In genomic region chr2:164920430-164920829, GRCh38 we compare ENCODE assay signal across 11 cellular contexts. TPM values are rescaled to one million over a fixed set of nuclear protein-coding genes. Genes with fewer than 3 reads are reported as not detected.
DNase-seq lines count a peak whose midpoint lies in the region; ATAC-seq and TF ChIP-seq lines count a peak whose summit lies in the region.
"Had no signal": no experiment of that assay in that cellular context is flagged by ENCODE, and none has a peak within 500 bp of the region (broad histone marks: within the 10 kb centered on the region; RNA-seq: fewer than 3 reads in every experiment).

No MANE protein-coding gene starts in this region.

- TF ChIP-seq CTCF in AG04449 (IDR thresholded peaks at IDR 0.05; ENCODE audit: insufficient read depth, low read length, missing control alignments), result no peak
- no peak for TF ChIP-seq CTCF in activated CD8-positive, alpha-beta T cell treated with anti-CD3 and anti-CD28 coated beads for 36 hours (IDR thresholded peaks at IDR 0.05)

- no peak overlapping the region for H3K27ac ChIP-seq in caudate nucleus (ENCODE audit: low read depth, low read length)

- H3K36me3 Mint-ChIP-seq in activated CD8-positive, alpha-beta T cell treated with anti-CD3 and anti-CD28 coated beads for 36 hours (ENCODE audit: low read depth), result no peaks in the 10 kb centered on the region
- H3K36me3 Mint-ChIP-seq: immature natural killer cell had no signal

- DNase-seq in AG04449 (ENCODE audit: low read depth, low spot score) (peak; percentile 73), SW 1271 (lab: John Stamatoyannopoulos, UW) (peak; percentile 60 to 83), hepatic stellate cell (ENCODE audit: low spot score) (peak; percentile 60), caudate nucleus (lab: John Stamatoyannopoulos, UW) (no peak)
- no peak for DNase-seq in activated CD8-positive, alpha-beta T cell treated with anti-CD3 and anti-CD28 coated beads for 36 hours
- DNase-seq: immature natural killer cell had no signal

- CTCF ChIA-PET in AG04449 (lab: Yijun Ruan, JAX), result interaction anchor here (0.7 to 5.4 kb wide), 10 partner anchors 9 to 200 kb away, joined by 3 to 42 read pairs (median 4); partner anchors contain the start of gene COBLL1
- CTCF ChIA-PET in activated CD8-positive, alpha-beta T cell treated with anti-CD3 and anti-CD28 coated beads for 36 hours (lab: Charles Lee), result no interaction called here

- H3K9me3 Mint-ChIP-seq in activated CD8-positive, alpha-beta T cell treated with anti-CD3 and anti-CD28 coated beads for 36 hours, result no peaks in the 10 kb centered on the region
- H3K9me3 Mint-ChIP-seq: T-helper 1 cell treated with Interleukin-12 subunit alpha and Interleukin-12 subunit beta and Interleukin-4 antibody, amounts not matched to agents 30 μg/mL and 1 μg/mL, for 36 hours had no signal

- intact Hi-C loops in activated CD8-positive, alpha-beta T cell treated with anti-CD3 and anti-CD28 coated beads for 36 hours (cut with micrococcal nuclease), result no loop called here

- H3K4me3 ChIP-seq in AG04449 (ENCODE audit: low read depth, low read length), result peak overlapping the region; percentile 48
- H3K4me3 ChIP-seq: skin epidermis had no signal

- H3K4me1 Mint-ChIP-seq in activated CD8-positive, alpha-beta T cell treated with anti-CD3 and anti-CD28 coated beads for 36 hours (ENCODE audit: low read depth), result no peaks in the 10 kb centered on the region
- H3K4me1 Mint-ChIP-seq: immature natural killer cell had no signal

- POLR2A ChIA-PET in AG04449 (lab: Yijun Ruan, JAX), result no interaction called here
- POLR2A ChIA-PET in activated CD8-positive, alpha-beta T cell treated with anti-CD3 and anti-CD28 coated beads for 36 hours (lab: Charles Lee), result no interaction called here

- no peak overlapping the region for H3K4me3 Mint-ChIP-seq in activated CD8-positive, alpha-beta T cell treated with anti-CD3 and anti-CD28 coated beads for 36 hours
- H3K4me3 Mint-ChIP-seq: immature natural killer cell; T-helper 1 cell treated with Interleukin-12 subunit alpha and Interleukin-12 subunit beta and Interleukin-4 antibody, amounts not matched to agents 30 μg/mL and 1 μg/mL, for 36 hours had no signal

- H3K27ac Mint-ChIP-seq in activated CD8-positive, alpha-beta T cell treated with anti-CD3 and anti-CD28 coated beads for 36 hours, result no peak overlapping the region
- H3K27ac Mint-ChIP-seq: immature natural killer cell; T-helper 1 cell treated with Interleukin-12 subunit alpha and Interleukin-12 subunit beta and Interleukin-4 antibody, amounts not matched to agents 30 μg/mL and 1 μg/mL, for 36 hours had no signal

- no peaks in the 10 kb centered on the region for H3K27me3 Mint-ChIP-seq in activated CD8-positive, alpha-beta T cell treated with anti-CD3 and anti-CD28 coated beads for 36 hours

- ATAC-seq in HG02798 (IDR thresholded peaks at IDR 0.05; ENCODE audit: poor library complexity, unreplicated experiment) (peak; percentile 47), HG02759 (IDR thresholded peaks at IDR 0.05; ENCODE audit: unreplicated experiment) (no peak), HG03039 (IDR thresholded peaks at IDR 0.05; ENCODE audit: unreplicated experiment) (no peak)
- ATAC-seq in activated CD8-positive, alpha-beta T cell treated with anti-CD3 and anti-CD28 coated beads for 36 hours, result no peak

RNA-seq across cellular contexts. Expression of gene SLC38A11, which starts 34.9 kb away (rescaled TPM):
- total RNA-seq in activated CD8-positive, alpha-beta T cell treated with anti-CD3 and anti-CD28 coated beads for 36 hours, result not detected

Comparison
In these comparisons a context has a peak if more than half of its experiments do, and no peak if none do; other contexts are left out.
1. DNase-seq: peak in AG04449 (single experiment), SW 1271 (2 of 2) and hepatic stellate cell (single experiment); none in activated CD8-positive, alpha-beta T cell treated with anti-CD3 and anti-CD28 coated beads for 36 hours (single experiment) and caudate nucleus (0 of 61).